ENCODE assay signal across 37 cellular contexts in genomic region chr20:24537210-24537609, GRCh38.
"Had no signal": no experiment of that assay in that cellular context is flagged by ENCODE, and none has a peak within 500 bp of the region (broad histone marks: within the 10 kb centered on the region; RNA-seq: fewer than 3 reads in every experiment).

No MANE protein-coding gene starts in this region.

- H3K36me3 Mint-ChIP-seq: activated CD8-positive, alpha-beta memory T cell treated with anti-CD3 and anti-CD28 coated beads, Interleukin-2, amount 10 ng/mL, durations not matched to agents 7 days and 5 days; activated naive CD4-positive, alpha-beta T cell treated with anti-CD3 and anti-CD28 coated beads, Interleukin-2, amount 10 ng/mL, durations not matched to agents 7 days and 5 days; activated naive CD4-positive, alpha-beta T cell treated with anti-CD3 and anti-CD28 coated beads, Interleukin-2, amount 50 U/mL, for 24 hours; activated naive CD8-positive, alpha-beta T cell; activated naive CD8-positive, alpha-beta T cell treated with anti-CD3 and anti-CD28 coated beads, Interleukin-2, amount 10 ng/mL, durations not matched to agents 7 days and 5 days; brain had no signal

- H3K27ac Mint-ChIP-seq: activated CD4-positive, alpha-beta memory T cell treated with anti-CD3 and anti-CD28 coated beads, Interleukin-2, amount 10 ng/mL, durations not matched to agents 7 days and 5 days; activated CD4-positive, alpha-beta T cell treated with anti-CD3 and anti-CD28 coated beads for 36 hours; activated CD4-positive, alpha-beta T cell treated with anti-CD3 and anti-CD28 coated beads, Interleukin-2, amount 10 ng/mL, durations not matched to agents 7 days and 5 days; activated CD8-positive, alpha-beta memory T cell treated with anti-CD3 and anti-CD28 coated beads, Interleukin-2, amount 10 ng/mL, durations not matched to agents 7 days and 5 days; activated CD8-positive, alpha-beta T cell treated with anti-CD3 and anti-CD28 coated beads, Interleukin-2, amount 10 ng/mL, durations not matched to agents 7 days and 5 days; activated naive CD4-positive, alpha-beta T cell treated with anti-CD3 and anti-CD28 coated beads, Interleukin-2, amount 10 ng/mL, durations not matched to agents 7 days and 5 days; activated naive CD4-positive, alpha-beta T cell treated with anti-CD3 and anti-CD28 coated beads, Interleukin-2, amount 50 U/mL, for 24 hours; activated naive CD8-positive, alpha-beta T cell; activated naive CD8-positive, alpha-beta T cell treated with anti-CD3 and anti-CD28 coated beads, Interleukin-2, amount 10 ng/mL, durations not matched to agents 7 days and 5 days; activated naive CD8-positive, alpha-beta T cell treated with anti-CD3 and anti-CD28 coated beads, Interleukin-2, amount 50 U/mL, for 24 hours; activated T-cell treated with anti-CD3 and anti-CD28 coated beads, Interleukin-2, amount 50 U/mL, for 24 hours; activated T-helper 2 cell treated with anti-CD3 and anti-CD28 coated beads, Interferon-gamma antibody, Interleukin-2, Interleukin-4, amounts not matched to agents 10 μg/mL and 5 μg/mL and 100 μg/mL, durations not matched to agents 14 hours and 24 hours and 36 hours; brain; T-helper 1 cell treated with Interleukin-12 subunit alpha and Interleukin-12 subunit beta and Interleukin-4 antibody, amounts not matched to agents 30 μg/mL and 1 μg/mL, for 36 hours; T-helper 2 cell treated with Interferon-gamma antibody and Interleukin-4, amounts not matched to agents 5 μg/mL and 100 μg/mL, for 36 hours; WTC11 had no signal

- H3K4me3 ChIP-seq: ascending aorta, cardiac muscle cell had no signal

- H3K27me3 Mint-ChIP-seq: activated CD4-positive, alpha-beta T cell treated with anti-CD3 and anti-CD28 coated beads for 36 hours had no signal

- H3K36me3 ChIP-seq: ascending aorta, cardiac muscle cell had no signal

- H3K27ac ChIP-seq: ascending aorta, cardiac muscle cell, VCaP had no signal

- H3K27me3 ChIP-seq: ascending aorta, cardiac muscle cell had no signal

- H3K9me3 ChIP-seq: ascending aorta had no signal

- ATAC-seq: activated CD4-positive, alpha-beta T cell treated with anti-CD3 and anti-CD28 coated beads for 36 hours; activated CD4-positive, CD25-positive, alpha-beta regulatory T cell treated with anti-CD3 and anti-CD28 coated beads, Interleukin-2, amount 50 U/mL, for 24 hours; activated CD8-positive, alpha-beta memory T cell treated with anti-CD3 and anti-CD28 coated beads, Interleukin-2, amount 10 ng/mL, durations not matched to agents 7 days and 5 days; activated CD8-positive, alpha-beta T cell treated with anti-CD3 and anti-CD28 coated beads, Interleukin-2, amount 10 ng/mL, durations not matched to agents 7 days and 5 days; activated naive CD8-positive, alpha-beta T cell treated with anti-CD3 and anti-CD28 coated beads, Interleukin-2, amount 50 U/mL, for 24 hours; WTC11 had no signal

- H3K4me3 Mint-ChIP-seq: activated CD4-positive, alpha-beta memory T cell treated with anti-CD3 and anti-CD28 coated beads, Interleukin-2, amount 10 ng/mL, durations not matched to agents 7 days and 5 days; activated CD4-positive, alpha-beta T cell treated with anti-CD3 and anti-CD28 coated beads for 36 hours; activated CD4-positive, alpha-beta T cell treated with anti-CD3 and anti-CD28 coated beads, Interleukin-2, amount 10 ng/mL, durations not matched to agents 7 days and 5 days; activated CD8-positive, alpha-beta memory T cell treated with anti-CD3 and anti-CD28 coated beads, Interleukin-2, amount 10 ng/mL, durations not matched to agents 7 days and 5 days; activated CD8-positive, alpha-beta T cell treated with anti-CD3 and anti-CD28 coated beads, Interleukin-2, amount 10 ng/mL, durations not matched to agents 7 days and 5 days; activated naive CD4-positive, alpha-beta T cell treated with anti-CD3 and anti-CD28 coated beads, Interleukin-2, amount 10 ng/mL, durations not matched to agents 7 days and 5 days; activated naive CD4-positive, alpha-beta T cell treated with anti-CD3 and anti-CD28 coated beads, Interleukin-2, amount 50 U/mL, for 24 hours; activated naive CD8-positive, alpha-beta T cell; activated naive CD8-positive, alpha-beta T cell treated with anti-CD3 and anti-CD28 coated beads, Interleukin-2, amount 10 ng/mL, durations not matched to agents 7 days and 5 days; activated naive CD8-positive, alpha-beta T cell treated with anti-CD3 and anti-CD28 coated beads, Interleukin-2, amount 50 U/mL, for 24 hours; activated T-cell treated with anti-CD3 and anti-CD28 coated beads, Interleukin-2, amount 50 U/mL, for 24 hours; brain; central memory CD8-positive, alpha-beta T cell; T-helper 1 cell treated with Interleukin-12 subunit alpha and Interleukin-12 subunit beta and Interleukin-4 antibody, amounts not matched to agents 30 μg/mL and 1 μg/mL, for 36 hours; T-helper 2 cell treated with Interferon-gamma antibody and Interleukin-4, amounts not matched to agents 5 μg/mL and 100 μg/mL, for 36 hours; WTC11 had no signal

- H3K9me3 Mint-ChIP-seq: activated CD4-positive, alpha-beta memory T cell treated with anti-CD3 and anti-CD28 coated beads, Interleukin-2, amount 10 ng/mL, durations not matched to agents 7 days and 5 days; activated CD4-positive, alpha-beta T cell treated with anti-CD3 and anti-CD28 coated beads, Interleukin-2, amount 10 ng/mL, durations not matched to agents 7 days and 5 days; activated naive CD4-positive, alpha-beta T cell treated with anti-CD3 and anti-CD28 coated beads, Interleukin-2, amount 10 ng/mL, durations not matched to agents 7 days and 5 days; activated T-cell treated with anti-CD3 and anti-CD28 coated beads, Interleukin-2, amount 50 U/mL, for 24 hours; activated T-helper 2 cell treated with anti-CD3 and anti-CD28 coated beads, Interferon-gamma antibody, Interleukin-2, Interleukin-4, amounts not matched to agents 10 μg/mL and 5 μg/mL and 100 μg/mL, durations not matched to agents 14 hours and 24 hours and 36 hours; central memory CD8-positive, alpha-beta T cell; T-helper 1 cell treated with Interleukin-12 subunit alpha and Interleukin-12 subunit beta and Interleukin-4 antibody, amounts not matched to agents 30 μg/mL and 1 μg/mL, for 36 hours; T-helper 2 cell treated with Interferon-gamma antibody and Interleukin-4, amounts not matched to agents 5 μg/mL and 100 μg/mL, for 36 hours had no signal

- H3K4me1 Mint-ChIP-seq: activated CD4-positive, alpha-beta memory T cell treated with anti-CD3 and anti-CD28 coated beads, Interleukin-2, amount 10 ng/mL, durations not matched to agents 7 days and 5 days; activated CD4-positive, alpha-beta T cell treated with anti-CD3 and anti-CD28 coated beads for 36 hours; activated CD4-positive, alpha-beta T cell treated with anti-CD3 and anti-CD28 coated beads, Interleukin-2, amount 10 ng/mL, durations not matched to agents 7 days and 5 days; activated CD8-positive, alpha-beta memory T cell treated with anti-CD3 and anti-CD28 coated beads, Interleukin-2, amount 10 ng/mL, durations not matched to agents 7 days and 5 days; activated naive CD4-positive, alpha-beta T cell treated with anti-CD3 and anti-CD28 coated beads, Interleukin-2, amount 10 ng/mL, durations not matched to agents 7 days and 5 days; activated naive CD4-positive, alpha-beta T cell treated with anti-CD3 and anti-CD28 coated beads, Interleukin-2, amount 50 U/mL, for 24 hours; activated naive CD8-positive, alpha-beta T cell treated with anti-CD3 and anti-CD28 coated beads, Interleukin-2, amount 10 ng/mL, durations not matched to agents 7 days and 5 days; activated naive CD8-positive, alpha-beta T cell treated with anti-CD3 and anti-CD28 coated beads, Interleukin-2, amount 50 U/mL, for 24 hours; brain; central memory CD8-positive, alpha-beta T cell had no signal

- DNase-seq: activated CD4-positive, alpha-beta memory T cell treated with anti-CD3 and anti-CD28 coated beads, Interleukin-2, amount 10 ng/mL, durations not matched to agents 7 days and 5 days; activated CD4-positive, alpha-beta T cell treated with anti-CD3 and anti-CD28 coated beads for 1 hour; activated CD4-positive, alpha-beta T cell treated with anti-CD3 and anti-CD28 coated beads for 36 hours; activated CD4-positive, alpha-beta T cell treated with anti-CD3 and anti-CD28 coated beads for 48 hours; activated CD4-positive, alpha-beta T cell treated with anti-CD3 and anti-CD28 coated beads, Interleukin-2, amount 10 ng/mL, durations not matched to agents 7 days and 5 days; activated CD4-positive, alpha-beta T cell treated with anti-CD3 and anti-CD28 coated beads, Interleukin-2, amount 50 U/mL, for 48 hours; activated CD4-positive, CD25-positive, alpha-beta regulatory T cell; activated CD8-positive, alpha-beta memory T cell treated with anti-CD3 and anti-CD28 coated beads for 24 hours; activated CD8-positive, alpha-beta memory T cell treated with anti-CD3 and anti-CD28 coated beads, Interleukin-2, amount 10 ng/mL, durations not matched to agents 7 days and 5 days; activated CD8-positive, alpha-beta memory T cell treated with anti-CD3 and anti-CD28 coated beads, Interleukin-2, amount 50 U/mL, for 48 hours; activated CD8-positive, alpha-beta T cell treated with anti-CD3 and anti-CD28 coated beads, Interleukin-2, amount 10 ng/mL, durations not matched to agents 7 days and 5 days; activated effector memory CD4-positive, alpha-beta T cell treated with Interleukin-2 at 50 U/mL for 16 hours; activated gamma-delta T cell; activated naive CD4-positive, alpha-beta T cell treated with anti-CD3 and anti-CD28 coated beads, Interleukin-2, amount 10 ng/mL, durations not matched to agents 7 days and 5 days; activated naive CD4-positive, alpha-beta T cell treated with Interleukin-2 at 50 U/mL for 16 hours; activated naive CD8-positive, alpha-beta T cell treated with anti-CD3 and anti-CD28 coated beads, Interleukin-2, amount 10 ng/mL, durations not matched to agents 7 days and 5 days; activated naive CD8-positive, alpha-beta T cell treated with anti-CD3 and anti-CD28 coated beads, Interleukin-2, amount 50 U/mL, for 24 hours; activated T-cell treated with anti-CD3 and anti-CD28 coated beads, Interleukin-2, amount 50 U/mL, for 24 hours; activated T-cell treated with anti-CD3 and anti-CD28 coated beads, Interleukin-2, amount 50 U/mL, for 48 hours; amygdala; anterior cingulate cortex; caudate nucleus; T-helper 1 cell; T-helper 2 cell; T-helper 9 cell had no signal
